ENCODE assay signal across 23 cellular contexts in genomic region chr1:15598436-15598835, GRCh38.
"Had no signal": no experiment of that assay in that cellular context is flagged by ENCODE, and none has a peak within 500 bp of the region (broad histone marks: within the 10 kb centered on the region; RNA-seq: fewer than 3 reads in every experiment).

No MANE protein-coding gene starts in this region.

- H3K9me3 ChIP-seq: esophagus squamous epithelium, thyroid gland had no signal

- H3K9me3 Mint-ChIP-seq: activated CD4-positive, alpha-beta T cell treated with anti-CD3 and anti-CD28 coated beads, Interleukin-2, amount 10 ng/mL, durations not matched to agents 7 days and 5 days; activated CD8-positive, alpha-beta T cell treated with anti-CD3 and anti-CD28 coated beads for 36 hours; activated naive CD8-positive, alpha-beta T cell treated with anti-CD3 and anti-CD28 coated beads, Interleukin-2, amount 50 U/mL, for 24 hours; endodermal cell; natural killer cell; stimulated activated naive CD8-positive, alpha-beta T cell treated with anti-CD3 and anti-CD28 coated beads, Interleukin-15, Interleukin-2, amounts not matched to agents 100 ng/mL and 50 ng/mL, for 24 hours; T-helper 2 cell treated with Interferon-gamma antibody and Interleukin-4, amounts not matched to agents 5 μg/mL and 100 μg/mL, for 36 hours had no signal

- DNase-seq: activated CD4-positive, alpha-beta T cell treated with anti-CD3 and anti-CD28 coated beads, Interleukin-2, amount 10 ng/mL, durations not matched to agents 7 days and 5 days; activated CD4-positive, CD25-positive, alpha-beta regulatory T cell treated with anti-CD3 and anti-CD28 coated beads, Interleukin-2, amount 50 U/mL, for 72 hours; activated CD8-positive, alpha-beta memory T cell treated with anti-CD3 and anti-CD28 coated beads, Interleukin-2, amount 10 ng/mL, durations not matched to agents 7 days and 5 days; activated CD8-positive, alpha-beta T cell treated with anti-CD3 and anti-CD28 coated beads for 36 hours; activated gamma-delta T cell; activated naive CD4-positive, alpha-beta T cell treated with anti-CD3 and anti-CD28 coated beads, Interleukin-2, amount 50 U/mL, for 16 hours; activated naive CD8-positive, alpha-beta T cell treated with anti-CD3 and anti-CD28 coated beads, Interleukin-2, amount 50 U/mL, for 24 hours; activated T-cell treated with anti-CD3 and anti-CD28 coated beads for 4 hours; cortex of kidney; endodermal cell; esophagus squamous epithelium; immature natural killer cell; natural killer cell; right cardiac atrium; stimulated activated CD4-positive, alpha-beta T cell treated with anti-CD3 and anti-CD28 coated beads, Interleukin-1b, Interleukin-23, amount 100 ng/mL, for 48 hours; substantia nigra; thyroid gland; WERI-Rb-1 had no signal

- H3K4me3 ChIP-seq: cardiac muscle cell, esophagus squamous epithelium, hepatocyte, skin epidermis, thyroid gland had no signal

- H3K36me3 Mint-ChIP-seq: activated CD8-positive, alpha-beta memory T cell treated with anti-CD3 and anti-CD28 coated beads, Interleukin-2, amount 10 ng/mL, durations not matched to agents 7 days and 5 days; immature natural killer cell; natural killer cell had no signal

- H3K27me3 Mint-ChIP-seq: activated CD8-positive, alpha-beta T cell treated with anti-CD3 and anti-CD28 coated beads for 36 hours; stimulated activated naive CD8-positive, alpha-beta T cell treated with anti-CD3 and anti-CD28 coated beads, Interleukin-15, Interleukin-2, amounts not matched to agents 100 ng/mL and 50 ng/mL, for 24 hours had no signal

- H3K4me3 Mint-ChIP-seq: activated CD4-positive, alpha-beta T cell treated with anti-CD3 and anti-CD28 coated beads, Interleukin-2, amount 10 ng/mL, durations not matched to agents 7 days and 5 days; activated CD8-positive, alpha-beta memory T cell treated with anti-CD3 and anti-CD28 coated beads, Interleukin-2, amount 10 ng/mL, durations not matched to agents 7 days and 5 days; activated CD8-positive, alpha-beta T cell treated with anti-CD3 and anti-CD28 coated beads for 36 hours; activated naive CD8-positive, alpha-beta T cell treated with anti-CD3 and anti-CD28 coated beads, Interleukin-2, amount 50 U/mL, for 24 hours; endodermal cell; immature natural killer cell; natural killer cell; stimulated activated naive CD8-positive, alpha-beta T cell treated with anti-CD3 and anti-CD28 coated beads, Interleukin-15, Interleukin-2, amounts not matched to agents 100 ng/mL and 50 ng/mL, for 24 hours; T-helper 2 cell treated with Interferon-gamma antibody and Interleukin-4, amounts not matched to agents 5 μg/mL and 100 μg/mL, for 36 hours had no signal

- H3K36me3 ChIP-seq: cardiac muscle cell, esophagus squamous epithelium, thyroid gland, WERI-Rb-1 had no signal

- H3K27me3 ChIP-seq: cardiac muscle cell, hepatocyte, thyroid gland had no signal

- H3K27ac Mint-ChIP-seq: activated CD4-positive, alpha-beta T cell treated with anti-CD3 and anti-CD28 coated beads, Interleukin-2, amount 10 ng/mL, durations not matched to agents 7 days and 5 days; activated CD8-positive, alpha-beta memory T cell treated with anti-CD3 and anti-CD28 coated beads, Interleukin-2, amount 10 ng/mL, durations not matched to agents 7 days and 5 days; activated CD8-positive, alpha-beta T cell treated with anti-CD3 and anti-CD28 coated beads for 36 hours; activated naive CD8-positive, alpha-beta T cell treated with anti-CD3 and anti-CD28 coated beads, Interleukin-2, amount 50 U/mL, for 24 hours; endodermal cell; immature natural killer cell; natural killer cell; stimulated activated naive CD8-positive, alpha-beta T cell treated with anti-CD3 and anti-CD28 coated beads, Interleukin-15, Interleukin-2, amounts not matched to agents 100 ng/mL and 50 ng/mL, for 24 hours; T-helper 2 cell treated with Interferon-gamma antibody and Interleukin-4, amounts not matched to agents 5 μg/mL and 100 μg/mL, for 36 hours had no signal

- H3K27ac ChIP-seq: cardiac muscle cell, esophagus squamous epithelium, hepatocyte, skin epidermis, thyroid gland, WERI-Rb-1 had no signal
